Comparison of ENCODE assay signal across 8 cellular contexts in genomic region chr7:95330194-95331003, GRCh38. TPM values are rescaled to one million over a fixed set of nuclear protein-coding genes. Genes with fewer than 3 reads are reported as not detected.
A peak's percentile ranks its signal among the peaks of the same experiment; 100 is the strongest.
DNase-seq lines count a peak whose midpoint lies in the region; ATAC-seq and TF ChIP-seq lines count a peak whose summit lies in the region.

No MANE protein-coding gene starts in this region.

- peaks cover 4 to 7% of the 10 kb centered on the region in 2 donors for H3K4me1 Mint-ChIP-seq in stimulated activated naive B cell treated with anti-CD40 and anti-IgM and Interleukin-4, amounts not matched to agents 10 μg/mL and 1 μg/mL and 100 μg/mL, for 72 hours
- no peaks in the 10 kb centered on the region for H3K4me1 Mint-ChIP-seq in endothelial cell (ENCODE audit: unreplicated experiment)

- H3K4me1 ChIP-seq in body of pancreas, result no peaks in the 10 kb centered on the region

- TF ChIP-seq POLR2A in body of pancreas (IDR thresholded peaks at IDR 0.05), result no peak

- H3K27ac ChIP-seq in body of pancreas, result no peak overlapping the region

- H3K9me3 Mint-ChIP-seq in stimulated activated naive B cell treated with anti-CD40 and anti-IgM and Interleukin-4, amounts not matched to agents 10 μg/mL and 1 μg/mL and 100 μg/mL, for 72 hours, result peaks cover 0 to 3% of the 10 kb centered on the region in 2 donors
- H3K9me3 Mint-ChIP-seq in endothelial cell (ENCODE audit: unreplicated experiment), result no peaks in the 10 kb centered on the region

- TF ChIP-seq CTCF in body of pancreas (IDR thresholded peaks at IDR 0.05), result no peak
- TF ChIP-seq CTCF in endothelial cell (IDR thresholded peaks at IDR 0.05; ENCODE audit: unreplicated experiment), result no peak

- H3K27me3 Mint-ChIP-seq in stimulated activated naive B cell treated with anti-CD40 and anti-IgM and Interleukin-4, amounts not matched to agents 10 μg/mL and 1 μg/mL and 100 μg/mL, for 72 hours, result peaks cover 10 to 13% of the 10 kb centered on the region in 2 donors
- H3K27me3 Mint-ChIP-seq in endothelial cell (ENCODE audit: unreplicated experiment), result no peaks in the 10 kb centered on the region

- no peaks in the 10 kb centered on the region for H3K36me3 Mint-ChIP-seq in stimulated activated naive B cell treated with anti-CD40 and anti-IgM and Interleukin-4, amounts not matched to agents 10 μg/mL and 1 μg/mL and 100 μg/mL, for 72 hours
- H3K36me3 Mint-ChIP-seq in endothelial cell (ENCODE audit: low read depth, unreplicated experiment), result no peaks in the 10 kb centered on the region

- WGBS in body of pancreas, 2 donors, result 24 to 34% methylated on average over 4 of the region's 4 CpGs

- no peaks in the 10 kb centered on the region for H3K9me3 ChIP-seq in body of pancreas

- ATAC-seq in GM18867 (IDR thresholded peaks at IDR 0.05; ENCODE audit: unreplicated experiment), result peak; percentile 97
- peak; percentile 93 for ATAC-seq in HG02588 (IDR thresholded peaks at IDR 0.05; ENCODE audit: unreplicated experiment)
- ATAC-seq in stimulated activated naive B cell treated with anti-CD40 and anti-IgM and Interleukin-4, amounts not matched to agents 10 μg/mL and 1 μg/mL and 100 μg/mL, for 72 hours (replicated peaks), result peak; percentile 50 to 61
- no peak for ATAC-seq in body of pancreas

- no peak overlapping the region for H3K27ac Mint-ChIP-seq in stimulated activated naive B cell treated with anti-CD40 and anti-IgM and Interleukin-4, amounts not matched to agents 10 μg/mL and 1 μg/mL and 100 μg/mL, for 72 hours
- H3K27ac Mint-ChIP-seq in endothelial cell (ENCODE audit: unreplicated experiment), result no peak overlapping the region

- H3K36me3 ChIP-seq in body of pancreas (replicated peaks in 1 of 2; ENCODE audit: insufficient read depth in 1 of 2, low read depth in 2 of 2), result no peaks in the 10 kb centered on the region

- H3K4me3 ChIP-seq in body of pancreas, result no peak overlapping the region

- peak; percentile 49 for DNase-seq in NOMO-1 treated with DMSO at 0.1 percent for 48 hours (lab: John Stamatoyannopoulos, UW; ENCODE audit: unreplicated experiment)
- peak; percentile 32 for DNase-seq in fibroblast of gingiva (ENCODE audit: low read depth)
- DNase-seq in stimulated activated naive B cell treated with anti-CD40 and anti-IgM and Interleukin-4, amounts not matched to agents 10 μg/mL and 1 μg/mL and 100 μg/mL, for 72 hours, result no peak
- no peak for DNase-seq in body of pancreas
- no peak for DNase-seq in activated CD4-positive, alpha-beta T cell treated with anti-CD3 and anti-CD28 coated beads for 48 hours
- DNase-seq in endothelial cell (ENCODE audit: low spot score), result no peak

- intact Hi-C loops in body of pancreas (cut with DNase I), result no loop called here

- H3K4me3 Mint-ChIP-seq in stimulated activated naive B cell treated with anti-CD40 and anti-IgM and Interleukin-4, amounts not matched to agents 10 μg/mL and 1 μg/mL and 100 μg/mL, for 72 hours, result peak overlapping the region; percentile 68 to 78
- H3K4me3 Mint-ChIP-seq in endothelial cell (ENCODE audit: unreplicated experiment), result no peak overlapping the region

- H3K27me3 ChIP-seq in body of pancreas, result no peaks in the 10 kb centered on the region

RNA-seq across cellular contexts. Expression of gene PON1, which starts 6.1 kb away (rescaled TPM):
- total RNA-seq in body of pancreas, result under 1 TPM in 1 of 2 donors, not detected in 1; 0.78 TPM
- total RNA-seq in endothelial cell (ENCODE audit: unreplicated experiment), result 1.5 TPM

Comparison
In these comparisons a context has a peak if more than half of its experiments do, and no peak if none do; other contexts are left out.
1. DNase-seq: peak in NOMO-1 treated with DMSO at 0.1 percent for 48 hours (single experiment) and fibroblast of gingiva (single experiment); none in stimulated activated naive B cell treated with anti-CD40 and anti-IgM and Interleukin-4, amounts not matched to agents 10 μg/mL and 1 μg/mL and 100 μg/mL, for 72 hours (single experiment), body of pancreas (0 of 4), activated CD4-positive, alpha-beta T cell treated with anti-CD3 and anti-CD28 coated beads for 48 hours (single experiment) and endothelial cell (single experiment).